ENCODE assay signal across 8 cellular contexts in genomic region chr17:57441270-57441600, GRCh38.
DNase-seq lines count a peak whose midpoint lies in the region; ATAC-seq, FAIRE-seq and TF ChIP-seq lines count a peak whose summit lies in the region.

No MANE protein-coding gene starts in this region.

- H3K9me3 Mint-ChIP-seq in activated naive CD8-positive, alpha-beta T cell treated with anti-CD3 and anti-CD28 coated beads for 36 hours, result no peaks in the 10 kb centered on the region
- H3K9me3 Mint-ChIP-seq in nephron progenitor cell, result no peaks in the 10 kb centered on the region

- no peaks in the 10 kb centered on the region for H3K36me3 ChIP-seq in PC-9 (ENCODE audit: low read depth)

- no peaks in the 10 kb centered on the region for H3K79me2 ChIP-seq in PC-9 (ENCODE audit: low read depth)

- peaks cover 64% of the 10 kb centered on the region for H3K4me1 Mint-ChIP-seq in activated naive CD8-positive, alpha-beta T cell treated with anti-CD3 and anti-CD28 coated beads for 36 hours
- peaks cover 99% of the 10 kb centered on the region for H3K4me1 Mint-ChIP-seq in nephron progenitor cell

- no peak overlapping the region for H2AFZ ChIP-seq in PC-9

- H3K9me2 ChIP-seq in PC-9 (ENCODE audit: insufficient read depth), result no peaks in the 10 kb centered on the region

- no peaks in the 10 kb centered on the region for H3F3A ChIP-seq in PC-9 (ENCODE audit: insufficient read depth, low read depth)

- peaks cover 5% of the 10 kb centered on the region for H3K36me3 Mint-ChIP-seq in activated naive CD8-positive, alpha-beta T cell treated with anti-CD3 and anti-CD28 coated beads for 36 hours
- peaks cover 21% of the 10 kb centered on the region for H3K36me3 Mint-ChIP-seq in nephron progenitor cell (ENCODE audit: low read depth)

- no peaks in the 10 kb centered on the region for H3K9me3 ChIP-seq in PC-9 (ENCODE audit: insufficient read depth, low read depth)

- POLR2A ChIA-PET in PC-9 (lab: Charles Lee; ENCODE audit: unreplicated experiment), result no interaction called here

- H3K27ac ChIP-seq in PC-9, result no peak overlapping the region

- no peak overlapping the region for H3K4me2 ChIP-seq in PC-9

- TF ChIP-seq POLR2A in GM12891 (IDR thresholded peaks at IDR 0.05; ENCODE audit: low read depth, low read length), result peak; percentile 5; the same call in 1 of the 2 replicates

- intact Hi-C loops in PC-9 (cut with micrococcal nuclease; ENCODE audit: unreplicated experiment), result no loop called here

- DNase-seq in GM12891 (ENCODE audit: insufficient read length, low spot score) (no peak), nephron progenitor cell (no peak), Kasumi-1 (lab: John Stamatoyannopoulos, UW) (no peak), dermis blood vessel endothelial cell (no peak), PC-9 (no peak)
- DNase-seq in activated naive CD8-positive, alpha-beta T cell treated with anti-CD3 and anti-CD28 coated beads for 36 hours, result no peak

- H4K20me1 ChIP-seq in PC-9 (ENCODE audit: insufficient read depth), result no peaks in the 10 kb centered on the region

- no peak overlapping the region for H3K4me3 Mint-ChIP-seq in activated naive CD8-positive, alpha-beta T cell treated with anti-CD3 and anti-CD28 coated beads for 36 hours
- H3K4me3 Mint-ChIP-seq in nephron progenitor cell, result peak overlapping the region; percentile 14

- H3K4me3 ChIP-seq in PC-9, result no peak overlapping the region

- H3K27me3 Mint-ChIP-seq in activated naive CD8-positive, alpha-beta T cell treated with anti-CD3 and anti-CD28 coated beads for 36 hours, result no peaks in the 10 kb centered on the region
- H3K27me3 Mint-ChIP-seq in nephron progenitor cell (ENCODE audit: low read depth, poor library complexity), result peaks cover 6% of the 10 kb centered on the region

- no peaks in the 10 kb centered on the region; the same call in 1 of the 2 replicates for H3K4me1 ChIP-seq in PC-9 (replicated peaks; ENCODE audit: insufficient read depth)

- no TSS peak for BruUV-seq in PC-9 (replicated peaks; lab: Mats Ljungman, UMichigan)

- TF ChIP-seq CTCF in nephron progenitor cell (IDR thresholded peaks at IDR 0.05) (no peak), PC-9 (conservative IDR thresholded peaks at IDR 0.05) (no peak)

- ATAC-seq in HG02610 (IDR thresholded peaks at IDR 0.05; ENCODE audit: unreplicated experiment) (peak; percentile 25), HG03378 (IDR thresholded peaks at IDR 0.05; ENCODE audit: unreplicated experiment) (no peak)

- peaks cover 27% of the 10 kb centered on the region; the same call in 1 of the 2 replicates for H3K27me3 ChIP-seq in PC-9 (ENCODE audit: insufficient read depth, low read depth)

- FAIRE-seq in GM12891 (lab: Jason Lieb, UNC), result no peak

- H3K27ac Mint-ChIP-seq in activated naive CD8-positive, alpha-beta T cell treated with anti-CD3 and anti-CD28 coated beads for 36 hours, result peak overlapping the region; percentile 93
- H3K27ac Mint-ChIP-seq in nephron progenitor cell, result peak overlapping the region; percentile 92

- CTCF ChIA-PET in PC-9 (lab: Charles Lee), result no interaction called here

TF ChIP-seq in GM12891, 5 proteins besides CTCF, POLR2A, EP300 and RAD21:
- no peak for TF ChIP-seq POU2F2 (IDR thresholded peaks at IDR 0.05; ENCODE audit: low read depth, low read length)
- no peak for TF ChIP-seq POLR2AphosphoS5 (IDR thresholded peaks at IDR 0.05; ENCODE audit: low read depth, low read length)
- no peak for TF ChIP-seq TAF1 (IDR thresholded peaks at IDR 0.05; ENCODE audit: low read depth, low read length)
- TF ChIP-seq SPI1 (IDR thresholded peaks at IDR 0.05; ENCODE audit: low read depth, low read length), result no peak
